In the genomic region with DNA sequence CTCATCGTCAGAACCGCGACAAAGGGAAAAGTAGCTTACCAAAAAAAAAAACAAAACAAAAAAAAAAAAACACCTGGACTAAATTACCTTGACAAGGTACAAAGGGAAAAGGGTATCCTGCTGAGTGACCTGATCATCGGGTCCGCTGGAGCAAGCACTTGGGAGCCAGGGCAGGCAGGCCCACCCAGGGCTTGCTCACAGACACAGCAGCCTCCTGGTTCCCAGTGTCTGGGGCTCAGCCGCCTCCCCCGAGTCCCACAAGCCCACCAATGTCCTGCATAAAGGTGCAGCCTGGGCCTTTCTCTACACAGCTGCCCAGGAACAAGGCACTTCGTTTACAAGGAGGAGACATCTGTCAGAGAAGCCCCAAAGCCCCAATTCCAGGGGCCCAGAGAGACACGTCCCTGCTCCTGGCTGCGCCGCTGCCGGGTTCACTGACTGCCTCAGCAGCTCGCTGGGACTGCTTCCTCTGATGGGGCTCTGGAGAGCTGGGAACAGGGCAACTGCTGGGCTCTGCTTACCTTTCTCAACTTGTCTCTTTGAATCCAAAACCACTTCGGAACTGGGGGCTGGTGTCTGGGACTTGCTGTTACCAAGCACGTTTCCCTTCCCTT, we compare ENCODE assay signal across 16 cellular contexts.
DNase-seq lines count a peak whose midpoint lies in the region; ATAC-seq and TF ChIP-seq lines count a peak whose summit lies in the region.
"Had no signal": no experiment of that assay in that cellular context is flagged by ENCODE, and none has a peak within 500 bp of the region (broad histone marks: within the 10 kb centered on the region; RNA-seq: fewer than 3 reads in every experiment).

No MANE protein-coding gene starts in this region.

- H2BK5ac ChIP-seq in H9 (ENCODE audit: insufficient read length, low read length): no peak overlapping the region

- H4K5ac ChIP-seq in H9 (ENCODE audit: insufficient read length, low read depth, low read length): no peak overlapping the region

- H3K36me3 ChIP-seq in esophagus muscularis mucosa: peaks cover 0 to 17% (median 5%) of the 10 kb centered on the region in 4 donors
- peaks cover 8% of the 10 kb centered on the region for H3K36me3 ChIP-seq in lower lobe of right lung

- no peak overlapping the region for H3K23ac ChIP-seq in H9 (ENCODE audit: insufficient read length, low read depth, low read length)

- H2BK12ac ChIP-seq in H9 (ENCODE audit: insufficient read length, low read depth, low read length): no peak overlapping the region

- H2AFZ ChIP-seq in H9 (ENCODE audit: low read length): no peak overlapping the region

- no peaks in the 10 kb centered on the region for H3K27me3 Mint-ChIP-seq in H9 (ENCODE audit: low read depth)
- no peaks in the 10 kb centered on the region for H3K27me3 Mint-ChIP-seq in progenitor cell of endocrine pancreas
- H3K27me3 Mint-ChIP-seq: CD4-positive, alpha-beta memory T cell; IgD-negative memory B cell had no signal

- no peak overlapping the region for H3K4me3 ChIP-seq in esophagus muscularis mucosa
- no peak overlapping the region for H3K4me3 ChIP-seq in lower lobe of right lung

- H3T11ph ChIP-seq in H9 (ENCODE audit: low read length): no peak overlapping the region

- H3K23me2 ChIP-seq in H9 (ENCODE audit: insufficient read length, low read depth, low read length, poor library complexity, severe bottlenecking): no peaks in the 10 kb centered on the region

- H2BK20ac ChIP-seq in H9 (ENCODE audit: low read depth, low read length, poor library complexity, severe bottlenecking): no peak overlapping the region

- H2BK120ac ChIP-seq in H9 (ENCODE audit: low read depth, low read length, poor library complexity, severe bottlenecking): no peak overlapping the region

- no peak for TF ChIP-seq POLR2A in esophagus muscularis mucosa (IDR thresholded peaks at IDR 0.05; ENCODE audit: low read depth)

- peaks cover 46 to 77% (median 72%) of the 10 kb centered on the region in 3 experiments; a peak in 6 of 7 replicates for H3K36me3 Mint-ChIP-seq in H9 (ENCODE audit: insufficient read depth in 1 of 3, low read depth in 3 of 3)
- peaks cover 51% of the 10 kb centered on the region for H3K36me3 Mint-ChIP-seq in progenitor cell of endocrine pancreas (ENCODE audit: insufficient read depth)
- H3K36me3 Mint-ChIP-seq: CD4-positive, alpha-beta memory T cell; T-cell had no signal

- H3K4me3 Mint-ChIP-seq in H9 (no peak overlapping the region), progenitor cell of endocrine pancreas (ENCODE audit: low read depth) (no peak overlapping the region)
- H3K4me3 Mint-ChIP-seq: CD4-positive, alpha-beta memory T cell; IgD-negative memory B cell; T-cell had no signal

- H4K91ac ChIP-seq in H9 (ENCODE audit: insufficient read length, low read depth, low read length): no peak overlapping the region

- WGBS in H9 (ENCODE audit: extremely low coverage, insufficient read length, low lambda C conversion rate): no CpG with 5 or more reads among the region's 15 CpGs
- 92% methylated on average over 9 of the region's 15 CpGs for WGBS in esophagus muscularis mucosa

- no peaks in the 10 kb centered on the region for H3K79me2 ChIP-seq in H9 (ENCODE audit: insufficient read depth, low read length)

- no peak overlapping the region for H3K14ac ChIP-seq in H9 (ENCODE audit: insufficient read depth, low read length)

- H3K18ac ChIP-seq in H9 (ENCODE audit: insufficient read length, low read depth, low read length): peak overlapping the region; percentile 18

- H3K56ac ChIP-seq in H9 (ENCODE audit: insufficient read length, low read depth, low read length): no peak overlapping the region

- H3K79me1 ChIP-seq in H9 (ENCODE audit: insufficient read depth, low read depth, low read length, poor library complexity, severe bottlenecking): no peaks in the 10 kb centered on the region

- H2BK15ac ChIP-seq in H9 (ENCODE audit: low read depth, low read length): no peak overlapping the region

- no peak overlapping the region for H3K27ac ChIP-seq in H9 (ENCODE audit: insufficient read length, low read depth, low read length)
- H3K27ac ChIP-seq in esophagus muscularis mucosa (replicated peaks in 1 of 4): no peak overlapping the region
- no peak overlapping the region for H3K27ac ChIP-seq in lower lobe of right lung
- H3K27ac ChIP-seq: RWPE1 had no signal

- H3K4ac ChIP-seq in H9 (ENCODE audit: low read depth, low read length): no peak overlapping the region

- no peak overlapping the region for H3K4me2 ChIP-seq in H9 (ENCODE audit: insufficient read depth, insufficient read length, low read length)

- H2AK5ac ChIP-seq in H9 (ENCODE audit: insufficient read length, low read length): no peak overlapping the region

- H3K9ac ChIP-seq in H9 (ENCODE audit: extremely low read depth, insufficient read length, low read length): no peak overlapping the region

- intact Hi-C loops in esophagus muscularis mucosa (cut with DNase I) (no loop called here), lower lobe of right lung (cut with DNase I) (no loop called here)

- H3K27me3 ChIP-seq in H9 (ENCODE audit: insufficient read depth, low read length) (no peaks in the 10 kb centered on the region; the same call in 1 of the 2 replicates), esophagus muscularis mucosa (no peaks in the 10 kb centered on the region), lower lobe of right lung (ENCODE audit: low read depth) (no peaks in the 10 kb centered on the region)
- H3K27me3 ChIP-seq: BE2C had no signal

- H3K9me3 ChIP-seq in H9 (ENCODE audit: control insufficient read depth, low read depth, low read length) (no peaks in the 10 kb centered on the region), esophagus muscularis mucosa (no peaks in the 10 kb centered on the region), lower lobe of right lung (no peaks in the 10 kb centered on the region)
- H3K9me3 ChIP-seq: BE2C had no signal

- peaks cover 3 to 16% of the 10 kb centered on the region in 2 experiments; a peak in 3 of 4 replicates for H3K4me1 Mint-ChIP-seq in H9
- peaks cover 6% of the 10 kb centered on the region for H3K4me1 Mint-ChIP-seq in progenitor cell of endocrine pancreas (ENCODE audit: low read depth)
- H3K4me1 Mint-ChIP-seq: CD4-positive, alpha-beta memory T cell; IgD-negative memory B cell; T-cell had no signal

- H4K8ac ChIP-seq in H9 (replicated peaks; ENCODE audit: insufficient read length, low read depth, low read length): no peak overlapping the region

- TF ChIP-seq EP300 in esophagus muscularis mucosa (IDR thresholded peaks at IDR 0.05): no peak

- no peak for ATAC-seq in lower lobe of right lung
- no peak for ATAC-seq in GM18520 (IDR thresholded peaks at IDR 0.05; ENCODE audit: unreplicated experiment)
- ATAC-seq: T-cell had no signal

- H3K9me3 Mint-ChIP-seq in H9: no peaks in the 10 kb centered on the region
- H3K9me3 Mint-ChIP-seq in progenitor cell of endocrine pancreas (ENCODE audit: low read depth): peaks cover 3% of the 10 kb centered on the region
- H3K9me3 Mint-ChIP-seq: T-cell had no signal

- H4K20me1 ChIP-seq in H9 (ENCODE audit: control insufficient read depth, insufficient read depth, insufficient read length): no peaks in the 10 kb centered on the region

- H3K27ac Mint-ChIP-seq in H9: peak overlapping the region; percentile 53 to 90 (median 81); a peak in 6 of 7 replicates
- peak overlapping the region; percentile 24 for H3K27ac Mint-ChIP-seq in progenitor cell of endocrine pancreas
- H3K27ac Mint-ChIP-seq: CD4-positive, alpha-beta memory T cell; IgD-negative memory B cell; T-cell had no signal

- TF ChIP-seq CTCF in H9 (conservative IDR thresholded peaks at IDR 0.05) (no peak), esophagus muscularis mucosa (IDR thresholded peaks at IDR 0.05) (no peak), progenitor cell of endocrine pancreas (IDR thresholded peaks at IDR 0.05; ENCODE audit: unreplicated experiment) (no peak), lower lobe of right lung (IDR thresholded peaks at IDR 0.05) (no peak)

- H3K4me1 ChIP-seq in H9 (ENCODE audit: insufficient read depth, low read length): no peaks in the 10 kb centered on the region
- H3K4me1 ChIP-seq in esophagus muscularis mucosa: peaks cover 0 to under 1% (median under 1%) of the 10 kb centered on the region in 4 donors
- H3K4me1 ChIP-seq in lower lobe of right lung: no peaks in the 10 kb centered on the region
- H3K4me1 ChIP-seq: BE2C had no signal

- DNase-seq in H9 (no peak), NCI-H69 (lab: John Stamatoyannopoulos, UW) (peak; percentile 48), esophagus muscularis mucosa (ENCODE audit: extremely low spot score) (peak; percentile 21), progenitor cell of endocrine pancreas (ENCODE audit: low spot score, unreplicated experiment) (no peak), amniotic stem cell (lab: John Stamatoyannopoulos, UW) (no peak), lower lobe of right lung (no peak)
- DNase-seq: BE2C; CD4-positive, alpha-beta memory T cell; GF-D8; HCEC 1CT; NCI-H510A; NK-92 treated with Interleukin-12 subunit alpha and Interleukin-12 subunit beta, amount 100 ng/mL, for 24 hours; T-cell had no signal

Comparison
In these comparisons a context has a peak if more than half of its experiments do, and no peak if none do; other contexts are left out.
1. DNase-seq: peak in NCI-H69 (single experiment) and esophagus muscularis mucosa (single experiment); none in H9 (single experiment), progenitor cell of endocrine pancreas (single experiment), amniotic stem cell (single experiment) and lower lobe of right lung (single experiment).